In the genomic region with DNA sequence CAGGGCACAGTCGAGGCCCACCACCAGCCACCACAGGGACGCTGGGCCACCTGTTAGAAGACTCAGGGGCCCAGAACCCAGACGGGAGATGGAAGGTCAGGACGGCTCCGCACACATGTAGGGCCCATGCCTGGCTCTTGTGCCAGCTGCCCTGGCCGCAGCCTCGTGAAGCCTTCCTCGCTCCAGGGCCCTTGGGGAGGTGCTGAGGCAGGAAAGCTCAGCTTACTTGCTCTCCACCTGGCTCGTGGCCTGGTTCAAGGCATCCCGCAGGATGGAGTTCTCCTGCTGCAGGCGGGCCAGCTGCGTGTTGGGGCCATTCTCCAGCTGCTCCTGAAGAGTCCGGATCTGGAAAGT, we compare ENCODE assay signal across 17 cellular contexts. TPM values are rescaled to one million over a fixed set of nuclear protein-coding genes. Genes with fewer than 3 reads are reported as not detected.
DNase-seq lines count a peak whose midpoint lies in the region; ATAC-seq and TF ChIP-seq lines count a peak whose summit lies in the region.
"Had no signal": no experiment of that assay in that cellular context is flagged by ENCODE, and none has a peak within 500 bp of the region (broad histone marks: within the 10 kb centered on the region; RNA-seq: fewer than 3 reads in every experiment).

No MANE protein-coding gene starts in this region.

- no peak overlapping the region for H2BK12ac ChIP-seq in mesenchymal stem cell (ENCODE audit: low read length in 2 of 2)

- H3K27ac ChIP-seq in OCI-LY3 (ENCODE audit: low read length) (no peak overlapping the region), cingulate gyrus (ENCODE audit: low read depth, low read length) (peak overlapping the region; percentile 34), mesenchymal stem cell (ENCODE audit: low read length, poor library complexity, severe bottlenecking) (no peak overlapping the region), tibial artery (peak overlapping the region; percentile 53 to 71)
- H3K27ac ChIP-seq: foreskin keratinocyte, psoas muscle, SJCRH30 had no signal

- no peak overlapping the region for H4K91ac ChIP-seq in mesenchymal stem cell (ENCODE audit: low read length)

- no peak overlapping the region for H3K14ac ChIP-seq in mesenchymal stem cell (ENCODE audit: low read length in 2 of 2)

- no peaks in the 10 kb centered on the region for H3K9me3 ChIP-seq in OCI-LY3 (ENCODE audit: insufficient read depth, low read length)
- H3K9me3 ChIP-seq in mesenchymal stem cell (ENCODE audit: control insufficient read depth, low read length), result no peaks in the 10 kb centered on the region
- H3K9me3 ChIP-seq in tibial artery, result no peaks in the 10 kb centered on the region
- H3K9me3 ChIP-seq: psoas muscle, SJCRH30 had no signal

- H2AFZ ChIP-seq in OCI-LY3 (ENCODE audit: low read depth, low read length) (no peak overlapping the region), mesenchymal stem cell (ENCODE audit: low read depth, low read length) (no peak overlapping the region)

- DNase-seq in mesenchymal stem cell, result no peak
- no peak for DNase-seq in tibial artery
- DNase-seq in NCI-H1105 treated with DMSO at 0.1 percent for 48 hours (lab: John Stamatoyannopoulos, UW), result no peak
- DNase-seq in NOMO-1 treated with DMSO at 0.1 percent for 48 hours (lab: John Stamatoyannopoulos, UW; ENCODE audit: unreplicated experiment), result no peak
- DNase-seq: activated naive CD4-positive, alpha-beta T cell treated with Interleukin-2 at 50 U/mL for 16 hours; COR-L47; foreskin keratinocyte; NCI-H526 treated with DMSO at 0.1 percent for 48 hours; OCI-M1; psoas muscle; SJCRH30; stimulated activated CD4-positive, alpha-beta T cell treated with anti-CD3 and anti-CD28 coated beads, Interleukin-12 subunit alpha, Interleukin-12 subunit beta, amount 100 ng/mL, for 4 hours; stimulated activated CD8-positive, alpha-beta memory T cell treated with anti-CD3 and anti-CD28 coated beads, Interleukin-4, amount 100 ng/mL, for 48 hours had no signal

- H2BK5ac ChIP-seq in mesenchymal stem cell (ENCODE audit: low read depth, low read length, poor library complexity, severe bottlenecking), result no peak overlapping the region

- no peak for TF ChIP-seq CTCF in OCI-LY3 (IDR thresholded peaks at IDR 0.05; ENCODE audit: low read depth, low read length)
- TF ChIP-seq CTCF in tibial artery (IDR thresholded peaks at IDR 0.05), result no peak

- H3K18ac ChIP-seq in mesenchymal stem cell (ENCODE audit: low read depth in 1 of 2, low read length in 2 of 2), result no peak overlapping the region

- peaks cover 70% of the 10 kb centered on the region for H3K79me1 ChIP-seq in mesenchymal stem cell (replicated peaks; ENCODE audit: low read length, poor library complexity, severe bottlenecking)

- H4K8ac ChIP-seq in mesenchymal stem cell (ENCODE audit: low read length), result no peak overlapping the region

- H3K9ac ChIP-seq in OCI-LY3 (ENCODE audit: low read length) (no peak overlapping the region), mesenchymal stem cell (ENCODE audit: low read length) (peak overlapping the region; percentile 60)

- ATAC-seq in GM19452 (IDR thresholded peaks at IDR 0.05; ENCODE audit: unreplicated experiment) (no peak), HG03442 (IDR thresholded peaks at IDR 0.05; ENCODE audit: unreplicated experiment) (no peak)

- WGBS in mesenchymal stem cell, result 96% methylated on average over 13 of the region's 13 CpGs

- H3K23ac ChIP-seq in mesenchymal stem cell (ENCODE audit: low read length in 2 of 2), result no peak overlapping the region

- H3K4me3 ChIP-seq in OCI-LY3 (ENCODE audit: low read length), result no peak overlapping the region
- H3K4me3 ChIP-seq in mesenchymal stem cell (ENCODE audit: insufficient read depth in 1 of 2, low read depth in 1 of 2, low read length in 2 of 2), result no peak overlapping the region
- no peak overlapping the region for H3K4me3 ChIP-seq in tibial artery
- H3K4me3 ChIP-seq: psoas muscle, SJCRH30 had no signal

- no peak overlapping the region for H2BK120ac ChIP-seq in mesenchymal stem cell (ENCODE audit: low read depth, low read length)

- H4K20me1 ChIP-seq in OCI-LY3 (ENCODE audit: insufficient read depth, low read length), result peaks cover 8% of the 10 kb centered on the region; the same call in 1 of the 2 replicates

- H3K4me2 ChIP-seq in OCI-LY3 (ENCODE audit: low read length) (peak overlapping the region; percentile 57), mesenchymal stem cell (ENCODE audit: low read length, poor library complexity, severe bottlenecking) (no peak overlapping the region)

- no peaks in the 10 kb centered on the region for H3K79me2 ChIP-seq in OCI-LY3 (ENCODE audit: low read length)

- H3K36me3 ChIP-seq in OCI-LY3 (replicated peaks; ENCODE audit: low read depth, low read length), result peaks cover 6% of the 10 kb centered on the region
- H3K36me3 ChIP-seq in mesenchymal stem cell (ENCODE audit: control insufficient read depth in 1 of 2, insufficient read depth in 2 of 2, low read depth in 1 of 2, low read length in 2 of 2), result peaks cover 92 to 98% of the 10 kb centered on the region in 2 experiments
- H3K36me3 ChIP-seq in tibial artery, result peaks cover 4 to 93% (median 50%) of the 10 kb centered on the region in 3 donors
- H3K36me3 ChIP-seq: SJCRH30 had no signal

- intact Hi-C loops in tibial artery (cut with DNase I; ENCODE audit: low total_unique reads), result no loop called here

- no peak overlapping the region for H2AK5ac ChIP-seq in mesenchymal stem cell (ENCODE audit: low read length, severe bottlenecking)

- no peaks in the 10 kb centered on the region for H3K27me3 ChIP-seq in OCI-LY3 (ENCODE audit: low read depth, low read length)
- no peaks in the 10 kb centered on the region for H3K27me3 ChIP-seq in mesenchymal stem cell (ENCODE audit: control insufficient read depth in 1 of 2, insufficient read depth in 1 of 2, low read length in 2 of 2)
- no peaks in the 10 kb centered on the region for H3K27me3 ChIP-seq in tibial artery
- H3K27me3 ChIP-seq: foreskin keratinocyte, SJCRH30 had no signal

- H3K4me1 ChIP-seq in OCI-LY3 (ENCODE audit: low read length), result peaks cover 26% of the 10 kb centered on the region
- peaks cover 21% of the 10 kb centered on the region for H3K4me1 ChIP-seq in mesenchymal stem cell (ENCODE audit: control insufficient read depth, insufficient read depth, low read depth, low read length)
- H3K4me1 ChIP-seq in tibial artery, result peaks cover 0 to 47% (median 40%) of the 10 kb centered on the region in 4 donors
- H3K4me1 ChIP-seq: foreskin keratinocyte, SJCRH30 had no signal

- H3K4ac ChIP-seq in mesenchymal stem cell (ENCODE audit: low read depth in 1 of 2, low read length in 2 of 2), result no peak overlapping the region

- no peak overlapping the region for H2BK15ac ChIP-seq in mesenchymal stem cell (ENCODE audit: low read depth, poor library complexity, severe bottlenecking)

RNA-seq across cellular contexts. Expression of a gene that starts 46.7 kb away (rescaled TPM):
- polyA plus RNA-seq in mesenchymal stem cell (2013, experiment 1 of 2), result 209 TPM
- 195 TPM for polyA plus RNA-seq in mesenchymal stem cell (2013, experiment 2 of 2)

Comparison
In these comparisons a context has a peak if more than half of its experiments do, and no peak if none do; other contexts are left out.
1. H3K27ac ChIP-seq: peak in cingulate gyrus (single experiment) and tibial artery (2 of 2); none in OCI-LY3 (single experiment) and mesenchymal stem cell (single experiment).